In the genomic region with DNA sequence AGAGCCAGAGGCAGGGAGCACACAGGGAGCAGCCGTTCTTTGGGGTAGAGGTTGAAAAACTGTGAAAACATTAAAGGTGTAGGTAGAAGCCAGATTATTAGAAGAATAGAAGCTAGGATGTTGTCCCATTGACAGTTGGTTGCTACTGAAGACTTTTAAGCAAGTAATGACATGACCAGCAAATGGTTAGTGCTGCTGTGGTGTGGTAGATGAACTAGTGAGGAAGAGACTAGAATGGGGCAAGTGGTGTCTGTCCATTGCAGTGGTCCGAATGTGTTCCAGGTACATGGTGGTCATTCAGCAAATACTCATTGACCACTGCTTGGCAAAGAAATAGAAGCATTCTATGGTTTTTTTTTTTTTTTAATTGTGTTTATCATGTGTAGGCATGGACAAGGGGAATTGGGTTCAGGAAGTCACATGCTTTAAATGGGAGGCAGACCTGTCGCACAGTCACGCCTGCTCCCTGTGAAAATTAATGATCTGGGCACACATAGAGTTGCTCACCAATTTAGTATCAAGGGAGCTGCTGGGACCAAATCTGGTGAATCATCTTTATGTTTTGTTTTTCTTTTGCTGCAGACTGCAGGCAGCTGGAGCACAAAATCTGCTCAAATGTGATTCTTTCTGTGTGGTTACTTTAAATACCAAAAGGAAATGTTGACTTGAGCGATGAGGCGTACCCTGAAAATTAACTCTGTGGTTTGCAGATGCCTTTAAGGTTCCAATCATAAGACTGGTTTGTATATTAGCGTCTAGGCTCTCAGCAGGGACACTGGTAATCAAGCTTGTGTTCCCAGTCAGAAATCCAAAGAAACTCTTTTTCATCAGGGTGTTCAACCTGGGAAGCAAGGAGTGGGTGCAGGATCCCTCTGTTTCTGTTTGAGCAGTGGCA, we compare ENCODE assay signal across 1 cellular context.
TF ChIP-seq lines count a peak whose summit lies in the region.

No MANE protein-coding gene starts in this region.

TF ChIP-seq in HEK293, 187 proteins besides CTCF, POLR2A, EP300 and RAD21 (continued from another document and continues in another):
- TF ChIP-seq, protein P1, sequence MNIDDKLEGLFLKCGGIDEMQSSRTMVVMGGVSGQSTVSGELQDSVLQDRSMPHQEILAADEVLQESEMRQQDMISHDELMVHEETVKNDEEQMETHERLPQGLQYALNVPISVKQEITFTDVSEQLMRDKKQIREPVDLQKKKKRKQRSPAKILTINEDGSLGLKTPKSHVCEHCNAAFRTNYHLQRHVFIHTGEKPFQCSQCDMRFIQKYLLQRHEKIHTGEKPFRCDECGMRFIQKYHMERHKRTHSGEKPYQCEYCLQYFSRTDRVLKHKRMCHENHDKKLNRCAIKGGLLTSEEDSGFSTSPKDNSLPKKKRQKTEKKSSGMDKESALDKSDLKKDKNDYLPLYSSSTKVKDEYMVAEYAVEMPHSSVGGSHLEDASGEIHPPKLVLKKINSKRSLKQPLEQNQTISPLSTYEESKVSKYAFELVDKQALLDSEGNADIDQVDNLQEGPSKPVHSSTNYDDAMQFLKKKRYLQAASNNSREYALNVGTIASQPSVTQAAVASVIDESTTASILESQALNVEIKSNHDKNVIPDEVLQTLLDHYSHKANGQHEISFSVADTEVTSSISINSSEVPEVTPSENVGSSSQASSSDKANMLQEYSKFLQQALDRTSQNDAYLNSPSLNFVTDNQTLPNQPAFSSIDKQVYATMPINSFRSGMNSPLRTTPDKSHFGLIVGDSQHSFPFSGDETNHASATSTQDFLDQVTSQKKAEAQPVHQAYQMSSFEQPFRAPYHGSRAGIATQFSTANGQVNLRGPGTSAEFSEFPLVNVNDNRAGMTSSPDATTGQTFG (tag by site-specific recombination; IDR thresholded peaks at IDR 0.05; ENCODE audit: borderline replicate concordance): no peak
- no peak for TF ChIP-seq ZNF549 (tag by site-specific recombination; IDR thresholded peaks at IDR 0.05)
- TF ChIP-seq ZNF48 (tag by site-specific recombination; IDR thresholded peaks at IDR 0.05): no peak
- TF ChIP-seq SCRT1 (tag by site-specific recombination; IDR thresholded peaks at IDR 0.05; ENCODE audit: borderline replicate concordance): no peak
- TF ChIP-seq ZNF266 (tag by site-specific recombination; IDR thresholded peaks at IDR 0.05; ENCODE audit: low read depth): no peak
- peak; percentile 79 for TF ChIP-seq ZEB2 (tag by site-specific recombination; IDR thresholded peaks at IDR 0.05)
- TF ChIP-seq ZNF121 (tag by site-specific recombination; IDR thresholded peaks at IDR 0.05): no peak
- no peak for TF ChIP-seq ZNF530 (tag by site-specific recombination; IDR thresholded peaks at IDR 0.05; ENCODE audit: low read depth)
- TF ChIP-seq BCL11A (tag by site-specific recombination; IDR thresholded peaks at IDR 0.05; ENCODE audit: low read depth): no peak
- no peak for TF ChIP-seq OVOL3 (tag by site-specific recombination; IDR thresholded peaks at IDR 0.05)
- TF ChIP-seq ZBTB20 (tag by site-specific recombination; IDR thresholded peaks at IDR 0.05): no peak
- no peak for TF ChIP-seq ZNF157 (tag by site-specific recombination; IDR thresholded peaks at IDR 0.05)
- no peak for TF ChIP-seq ZNF664 (tag by site-specific recombination; IDR thresholded peaks at IDR 0.05)
- TF ChIP-seq ZNF175 (tag by site-specific recombination; IDR thresholded peaks at IDR 0.05): no peak
- no peak for TF ChIP-seq GLIS2 (tag by site-specific recombination; IDR thresholded peaks at IDR 0.05)
- no peak for TF ChIP-seq ZNF132 (tag by site-specific recombination; IDR thresholded peaks at IDR 0.05; ENCODE audit: borderline replicate concordance)
- TF ChIP-seq, protein P2, sequence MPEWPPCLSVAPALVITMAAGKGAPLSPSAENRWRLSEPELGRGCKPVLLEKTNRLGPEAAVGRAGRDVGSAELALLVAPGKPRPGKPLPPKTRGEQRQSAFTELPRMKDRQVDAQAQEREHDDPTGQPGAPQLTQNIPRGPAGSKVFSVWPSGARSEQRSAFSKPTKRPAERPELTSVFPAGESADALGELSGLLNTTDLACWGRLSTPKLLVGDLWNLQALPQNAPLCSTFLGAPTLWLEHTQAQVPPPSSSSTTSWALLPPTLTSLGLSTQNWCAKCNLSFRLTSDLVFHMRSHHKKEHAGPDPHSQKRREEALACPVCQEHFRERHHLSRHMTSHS (tag by site-specific recombination; IDR thresholded peaks at IDR 0.05): no peak
- no peak for TF ChIP-seq ZBTB21 (tag by site-specific recombination; IDR thresholded peaks at IDR 0.05)
- TF ChIP-seq ZBTB17 (tag by site-specific recombination; IDR thresholded peaks at IDR 0.05): 0 out of 2 replicates have a peak, but pooled peaks have one; percentile 23
- no peak for TF ChIP-seq ZNF169 (tag by site-specific recombination; IDR thresholded peaks at IDR 0.05)
- 0 out of 2 replicates have a peak, but pooled peaks have one; percentile 30 for TF ChIP-seq ZNF10 (tag by site-specific recombination; IDR thresholded peaks at IDR 0.05)
- TF ChIP-seq, protein P3, sequence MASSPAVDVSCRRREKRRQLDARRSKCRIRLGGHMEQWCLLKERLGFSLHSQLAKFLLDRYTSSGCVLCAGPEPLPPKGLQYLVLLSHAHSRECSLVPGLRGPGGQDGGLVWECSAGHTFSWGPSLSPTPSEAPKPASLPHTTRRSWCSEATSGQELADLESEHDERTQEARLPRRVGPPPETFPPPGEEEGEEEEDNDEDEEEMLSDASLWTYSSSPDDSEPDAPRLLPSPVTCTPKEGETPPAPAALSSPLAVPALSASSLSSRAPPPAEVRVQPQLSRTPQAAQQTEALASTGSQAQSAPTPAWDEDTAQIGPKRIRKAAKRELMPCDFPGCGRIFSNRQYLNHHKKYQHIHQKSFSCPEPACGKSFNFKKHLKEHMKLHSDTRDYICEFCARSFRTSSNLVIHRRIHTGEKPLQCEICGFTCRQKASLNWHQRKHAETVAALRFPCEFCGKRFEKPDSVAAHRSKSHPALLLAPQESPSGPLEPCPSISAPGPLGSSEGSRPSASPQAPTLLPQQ (tag by site-specific recombination; IDR thresholded peaks at IDR 0.05): no peak
- TF ChIP-seq KLF1 (tag by site-specific recombination; IDR thresholded peaks at IDR 0.05): no peak
- no peak for TF ChIP-seq ZNF473 (tag by site-specific recombination; IDR thresholded peaks at IDR 0.05)
- no peak for TF ChIP-seq ZFP41 (tag by site-specific recombination; IDR thresholded peaks at IDR 0.05; ENCODE audit: borderline replicate concordance)
- TF ChIP-seq HOXA7 (CRISPR knock-in tag; IDR thresholded peaks at IDR 0.05; ENCODE audit: borderline replicate concordance): no peak
- no peak for TF ChIP-seq ZNF792 (tag by site-specific recombination; IDR thresholded peaks at IDR 0.05)
- TF ChIP-seq, protein P4, sequence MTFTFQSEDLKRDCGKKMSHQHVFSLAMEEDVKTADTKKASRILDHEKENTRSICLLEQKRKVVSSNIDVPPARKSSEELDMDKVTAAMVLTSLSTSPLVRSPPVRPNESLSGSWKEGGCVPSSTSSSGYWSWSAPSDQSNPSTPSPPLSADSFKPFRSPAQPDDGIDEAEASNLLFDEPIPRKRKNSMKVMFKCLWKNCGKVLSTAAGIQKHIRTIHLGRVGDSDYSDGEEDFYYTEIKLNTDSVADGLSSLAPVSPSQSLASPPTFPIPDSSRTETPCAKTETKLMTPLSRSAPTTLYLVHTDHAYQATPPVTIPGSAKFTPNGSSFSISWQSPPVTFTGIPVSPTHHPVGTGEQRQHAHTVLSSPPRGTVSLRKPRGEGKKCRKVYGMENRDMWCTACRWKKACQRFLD (tag by site-specific recombination; IDR thresholded peaks at IDR 0.05): no peak
- no peak; the same call in 1 of the 2 replicates for TF ChIP-seq ZNF366 (tag by site-specific recombination; conservative IDR thresholded peaks at IDR 0.05)
- no peak for TF ChIP-seq ZNF623 (tag by site-specific recombination; IDR thresholded peaks at IDR 0.05)
- TF ChIP-seq, protein P5, sequence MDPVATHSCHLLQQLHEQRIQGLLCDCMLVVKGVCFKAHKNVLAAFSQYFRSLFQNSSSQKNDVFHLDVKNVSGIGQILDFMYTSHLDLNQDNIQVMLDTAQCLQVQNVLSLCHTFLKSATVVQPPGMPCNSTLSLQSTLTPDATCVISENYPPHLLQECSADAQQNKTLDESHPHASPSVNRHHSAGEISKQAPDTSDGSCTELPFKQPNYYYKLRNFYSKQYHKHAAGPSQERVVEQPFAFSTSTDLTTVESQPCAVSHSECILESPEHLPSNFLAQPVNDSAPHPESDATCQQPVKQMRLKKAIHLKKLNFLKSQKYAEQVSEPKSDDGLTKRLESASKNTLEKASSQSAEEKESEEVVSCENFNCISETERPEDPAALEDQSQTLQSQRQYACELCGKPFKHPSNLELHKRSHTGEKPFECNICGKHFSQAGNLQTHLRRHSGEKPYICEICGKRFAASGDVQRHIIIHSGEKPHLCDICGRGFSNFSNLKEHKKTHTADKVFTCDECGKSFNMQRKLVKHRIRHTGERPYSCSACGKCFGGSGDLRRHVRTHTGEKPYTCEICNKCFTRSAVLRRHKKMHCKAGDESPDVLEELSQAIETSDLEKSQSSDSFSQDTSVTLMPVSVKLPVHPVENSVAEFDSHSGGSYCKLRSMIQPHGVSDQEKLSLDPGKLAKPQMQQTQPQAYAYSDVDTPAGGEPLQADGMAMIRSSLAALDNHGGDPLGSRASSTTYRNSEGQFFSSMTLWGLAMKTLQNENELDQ (tag by site-specific recombination; IDR thresholded peaks at IDR 0.05; ENCODE audit: low read depth): no peak
- no peak for TF ChIP-seq SALL2 (tag by site-specific recombination; IDR thresholded peaks at IDR 0.05; ENCODE audit: borderline replicate concordance)
- TF ChIP-seq ZNF626 (tag by site-specific recombination; IDR thresholded peaks at IDR 0.05): no peak
- TF ChIP-seq, protein P6, sequence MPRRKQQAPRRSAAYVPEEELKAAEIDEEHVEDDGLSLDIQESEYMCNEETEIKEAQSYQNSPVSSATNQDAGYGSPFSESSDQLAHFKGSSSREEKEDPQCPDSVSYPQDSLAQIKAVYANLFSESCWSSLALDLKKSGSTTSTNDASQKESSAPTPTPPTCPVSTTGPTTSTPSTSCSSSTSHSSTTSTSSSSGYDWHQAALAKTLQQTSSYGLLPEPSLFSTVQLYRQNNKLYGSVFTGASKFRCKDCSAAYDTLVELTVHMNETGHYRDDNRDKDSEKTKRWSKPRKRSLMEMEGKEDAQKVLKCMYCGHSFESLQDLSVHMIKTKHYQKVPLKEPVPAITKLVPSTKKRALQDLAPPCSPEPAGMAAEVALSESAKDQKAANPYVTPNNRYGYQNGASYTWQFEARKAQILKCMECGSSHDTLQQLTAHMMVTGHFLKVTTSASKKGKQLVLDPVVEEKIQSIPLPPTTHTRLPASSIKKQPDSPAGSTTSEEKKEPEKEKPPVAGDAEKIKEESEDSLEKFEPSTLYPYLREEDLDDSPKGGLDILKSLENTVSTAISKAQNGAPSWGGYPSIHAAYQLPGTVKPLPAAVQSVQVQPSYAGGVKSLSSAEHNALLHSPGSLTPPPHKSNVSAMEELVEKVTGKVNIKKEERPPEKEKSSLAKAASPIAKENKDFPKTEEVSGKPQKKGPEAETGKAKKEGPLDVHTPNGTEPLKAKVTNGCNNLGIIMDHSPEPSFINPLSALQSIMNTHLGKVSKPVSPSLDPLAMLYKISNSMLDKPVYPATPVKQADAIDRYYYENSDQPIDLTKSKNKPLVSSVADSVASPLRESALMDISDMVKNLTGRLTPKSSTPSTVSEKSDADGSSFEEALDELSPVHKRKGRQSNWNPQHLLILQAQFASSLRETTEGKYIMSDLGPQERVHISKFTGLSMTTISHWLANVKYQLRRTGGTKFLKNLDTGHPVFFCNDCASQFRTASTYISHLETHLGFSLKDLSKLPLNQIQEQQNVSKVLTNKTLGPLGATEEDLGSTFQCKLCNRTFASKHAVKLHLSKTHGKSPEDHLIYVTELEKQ (tag by site-specific recombination; IDR thresholded peaks at IDR 0.05; ENCODE audit: borderline replicate concordance): peak; percentile 59; the same call in 1 of the 2 replicates
- TF ChIP-seq ZNF654 (tag by site-specific recombination; IDR thresholded peaks at IDR 0.05; ENCODE audit: low read depth): peak; percentile 1; the same call in 1 of the 2 replicates
- TF ChIP-seq ZNF324 (tag by site-specific recombination; IDR thresholded peaks at IDR 0.05): no peak
- no peak for TF ChIP-seq ZNF133 (tag by site-specific recombination; IDR thresholded peaks at IDR 0.05)
- TF ChIP-seq, protein P7, sequence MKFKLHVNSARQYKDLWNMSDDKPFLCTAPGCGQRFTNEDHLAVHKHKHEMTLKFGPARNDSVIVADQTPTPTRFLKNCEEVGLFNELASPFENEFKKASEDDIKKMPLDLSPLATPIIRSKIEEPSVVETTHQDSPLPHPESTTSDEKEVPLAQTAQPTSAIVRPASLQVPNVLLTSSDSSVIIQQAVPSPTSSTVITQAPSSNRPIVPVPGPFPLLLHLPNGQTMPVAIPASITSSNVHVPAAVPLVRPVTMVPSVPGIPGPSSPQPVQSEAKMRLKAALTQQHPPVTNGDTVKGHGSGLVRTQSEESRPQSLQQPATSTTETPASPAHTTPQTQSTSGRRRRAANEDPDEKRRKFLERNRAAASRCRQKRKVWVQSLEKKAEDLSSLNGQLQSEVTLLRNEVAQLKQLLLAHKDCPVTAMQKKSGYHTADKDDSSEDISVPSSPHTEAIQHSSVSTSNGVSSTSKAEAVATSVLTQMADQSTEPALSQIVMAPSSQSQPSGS (tag by site-specific recombination; IDR thresholded peaks at IDR 0.05; ENCODE audit: low read depth): no peak
- no peak for TF ChIP-seq ZNF146 (tag by site-specific recombination; IDR thresholded peaks at IDR 0.05)
- no peak for TF ChIP-seq TCF7L2 (IDR thresholded peaks at IDR 0.05; ENCODE audit: borderline replicate concordance, low read depth, low read length)
- TF ChIP-seq ZNF785 (tag by site-specific recombination; IDR thresholded peaks at IDR 0.05): no peak
- TF ChIP-seq ZNF660 (tag by site-specific recombination; IDR thresholded peaks at IDR 0.05): peak; percentile 69
- TF ChIP-seq ZNF837 (tag by site-specific recombination; IDR thresholded peaks at IDR 0.05): no peak
- TF ChIP-seq OSR2 (tag by site-specific recombination; IDR thresholded peaks at IDR 0.05): peak; percentile 98
- TF ChIP-seq SP7 (tag by site-specific recombination; IDR thresholded peaks at IDR 0.05): peak; percentile 90
- TF ChIP-seq, protein P8, sequence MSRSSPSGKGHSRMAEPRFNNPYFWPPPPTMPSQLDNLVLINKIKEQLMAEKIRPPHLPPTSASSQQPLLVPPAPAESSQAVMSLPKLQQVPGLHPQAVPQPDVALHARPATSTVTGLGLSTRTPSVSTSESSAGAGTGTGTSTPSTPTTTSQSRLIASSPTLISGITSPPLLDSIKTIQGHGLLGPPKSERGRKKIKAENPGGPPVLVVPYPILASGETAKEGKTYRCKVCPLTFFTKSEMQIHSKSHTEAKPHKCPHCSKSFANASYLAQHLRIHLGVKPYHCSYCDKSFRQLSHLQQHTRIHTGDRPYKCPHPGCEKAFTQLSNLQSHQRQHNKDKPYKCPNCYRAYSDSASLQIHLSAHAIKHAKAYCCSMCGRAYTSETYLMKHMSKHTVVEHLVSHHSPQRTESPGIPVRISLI (tag by site-specific recombination; IDR thresholded peaks at IDR 0.05): peak; percentile 13; the same call in 1 of the 2 replicates
- no peak for TF ChIP-seq ZNF302 (tag by site-specific recombination; IDR thresholded peaks at IDR 0.05; ENCODE audit: low read depth)
- TF ChIP-seq KLF8 (tag by site-specific recombination; IDR thresholded peaks at IDR 0.05): 0 out of 2 replicates have a peak, but pooled peaks have one; percentile 21
- TF ChIP-seq ZNF830 (tag by site-specific recombination; IDR thresholded peaks at IDR 0.05; ENCODE audit: low read depth): no peak
